Comparison of ENCODE assay signal across 19 cellular contexts in the genomic region with DNA sequence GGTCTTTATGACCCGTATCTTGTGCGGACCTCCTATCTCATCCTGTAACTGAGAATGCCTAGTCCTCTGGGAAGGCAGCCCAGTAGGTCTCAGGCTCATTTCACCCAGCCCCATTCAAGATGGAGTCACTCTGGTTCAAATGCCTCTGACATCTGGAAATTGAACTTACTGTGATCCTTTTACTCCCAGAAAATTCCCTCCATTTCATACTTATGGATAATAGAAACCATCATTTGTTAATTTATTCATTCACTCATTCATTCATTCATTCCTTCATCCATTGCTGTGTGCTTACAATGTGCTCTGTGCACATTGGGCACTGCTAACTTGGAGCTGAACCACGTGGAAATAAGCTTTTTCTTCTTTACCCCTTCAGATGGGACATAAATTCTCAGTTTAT. TPM values are rescaled to one million over a fixed set of nuclear protein-coding genes. Genes with fewer than 3 reads are reported as not detected.
"Had no signal": no experiment of that assay in that cellular context is flagged by ENCODE, and none has a peak within 500 bp of the region (broad histone marks: within the 10 kb centered on the region; RNA-seq: fewer than 3 reads in every experiment).

No MANE protein-coding gene starts in this region.

- H3K36me3 Mint-ChIP-seq: immature natural killer cell had no signal

- H3K4me3 ChIP-seq: cardiac muscle cell, dorsolateral prefrontal cortex, gastrocnemius medialis, testis, upper lobe of right lung had no signal

- H3K4me3 Mint-ChIP-seq: endodermal cell, nephron had no signal

- ATAC-seq: gastrocnemius medialis, heart left ventricle had no signal

- H3K9me3 ChIP-seq: gastrocnemius medialis, heart left ventricle, testis, upper lobe of right lung had no signal

- H3K36me3 ChIP-seq: cardiac muscle cell, gastrocnemius medialis, heart left ventricle, upper lobe of right lung had no signal

- H3K9me3 Mint-ChIP-seq: immature natural killer cell had no signal

- H3K4me1 ChIP-seq: gastrocnemius medialis, testis, upper lobe of right lung had no signal

- H3K27ac Mint-ChIP-seq: endodermal cell had no signal

- H3K27me3 ChIP-seq: cardiac muscle cell, testis, upper lobe of right lung had no signal

- DNase-seq: dorsolateral prefrontal cortex; endodermal cell; gastrocnemius medialis; heart left ventricle; mesendoderm; occipital lobe; stimulated activated naive CD4-positive, alpha-beta T cell treated with Interleukin-2 at 50 U/mL for 16 hours; testis; upper lobe of right lung had no signal

RNA-seq across cellular contexts. Expression of a gene that starts 51.6 kb away (rescaled TPM):
- total RNA-seq: cardiac muscle cell; dorsolateral prefrontal cortex; endodermal cell; epithelial cell of proximal tubule; gastrocnemius medialis; heart left ventricle; lower leg skin; occipital lobe; posterior vena cava; SK-MEL-5; skeletal muscle tissue; T-helper 1 cell treated with Interleukin-12 subunit alpha and Interleukin-12 subunit beta and Interleukin-4 antibody, amounts not matched to agents 30 ng/mL and 1 ng/mL, for 36 hours; upper lobe of right lung had no signal
- polyA plus RNA-seq: adipose tissue, cardiac muscle cell, heart left ventricle, immature natural killer cell had no signal
